Comparison of ENCODE assay signal across 8 cellular contexts in genomic region chrX:149938427-149939270, GRCh38. TPM values are rescaled to one million over a fixed set of nuclear protein-coding genes. Genes with fewer than 3 reads are reported as not detected.
DNase-seq lines count a peak whose midpoint lies in the region; ATAC-seq and TF ChIP-seq lines count a peak whose summit lies in the region.

TSS of gene EOLA2 (minus strand) at chrX:149938491. CDS start at chrX:149933874, 4,617 bp downstream.

- H3K4me3 ChIP-seq in Peyer's patch = peak within 1 kb of the TSS; percentile 50 to 80 (median 60)
- H3K4me3 ChIP-seq in esophagus (ENCODE audit: low read depth in 1 of 2, low read length in 2 of 2) = peak within 1 kb of the TSS; percentile 55 to 77
- peak within 1 kb of the TSS; percentile 60 for H3K4me3 ChIP-seq in mucosa of stomach (ENCODE audit: low read length)

- peak; percentile 15 to 81 (median 64) for TF ChIP-seq CTCF in Peyer's patch (IDR thresholded peaks at IDR 0.05)

- TF ChIP-seq POLR2A in Peyer's patch (IDR thresholded peaks at IDR 0.05) = peak; percentile 54 to 76

- H3K9me3 ChIP-seq in KOPT-K1 (ENCODE audit: insufficient read depth, low read length, poor library complexity, severe bottlenecking) (no peaks in the 10 kb centered on the region), Peyer's patch (no peaks in the 10 kb centered on the region), esophagus (ENCODE audit: control insufficient read depth in 2 of 2, insufficient read depth in 1 of 2, low read depth in 1 of 2, low read length in 1 of 2) (peaks cover 0 to 4% of the 10 kb centered on the region in 2 donors), mucosa of stomach (ENCODE audit: control insufficient read depth, low read length) (no peaks in the 10 kb centered on the region)

- ATAC-seq in GM21786 (IDR thresholded peaks at IDR 0.05; ENCODE audit: unreplicated experiment) = peak; percentile 65

- H3K4me1 ChIP-seq in Peyer's patch (peaks cover 0 to 4% (median 0%) of the 10 kb centered on the region in 4 donors), esophagus (ENCODE audit: control insufficient read depth in 2 of 2, insufficient read depth in 2 of 2, low read length in 1 of 2) (peaks cover 0 to 3% of the 10 kb centered on the region in 2 donors), mucosa of stomach (ENCODE audit: control insufficient read depth, insufficient read depth, low read length) (peaks cover 5% of the 10 kb centered on the region)

- WGBS in esophagus, 2 donors = 2 to 44% methylated on average over 50 of the region's 61 CpGs

- H3K27ac ChIP-seq in KOPT-K1 (ENCODE audit: low read depth, low read length, poor library complexity, severe bottlenecking) (peak within 1 kb of the TSS; percentile 75), Peyer's patch (peak within 1 kb of the TSS; percentile 90 to 98 (median 95)), esophagus (ENCODE audit: low read depth in 2 of 2, low read length in 1 of 2) (peak within 1 kb of the TSS; percentile 98 to 99)

- DNase-seq in DMS79 (lab: John Stamatoyannopoulos, UW) = peak; percentile 92
- peak; percentile 92 to 98 (median 93) for DNase-seq in Peyer's patch
- peak; percentile 91 to 92 for DNase-seq in activated T-cell treated with anti-CD3 and anti-CD28 coated beads, Interleukin-2, amount 50 U/mL, for 48 hours
- DNase-seq in stimulated activated CD8-positive, alpha-beta memory T cell treated with anti-CD3 and anti-CD28 coated beads, Interleukin-7, amount 100 ng/mL, for 1 hour (ENCODE audit: low read depth in 2 of 2) = peak; percentile 75 to 80

- H3K36me3 ChIP-seq in KOPT-K1 (ENCODE audit: insufficient read depth, low read length) = peaks cover 11% of the 10 kb centered on the region; the same call in 1 of the 2 replicates
- no peaks in the 10 kb centered on the region for H3K36me3 ChIP-seq in Peyer's patch
- no peaks in the 10 kb centered on the region for H3K36me3 ChIP-seq in esophagus (ENCODE audit: control insufficient read depth in 2 of 2, insufficient read depth in 2 of 2, low read length in 1 of 2)
- H3K36me3 ChIP-seq in mucosa of stomach (ENCODE audit: control insufficient read depth, insufficient read depth, low read length) = no peaks in the 10 kb centered on the region

- peak within 1 kb of the TSS; percentile 76 for H3K9ac ChIP-seq in mucosa of stomach (ENCODE audit: low read length)

- H3K27me3 ChIP-seq in Peyer's patch (no peaks in the 10 kb centered on the region), esophagus (ENCODE audit: control insufficient read depth in 1 of 2, insufficient read depth in 2 of 2, low read length in 2 of 2) (no peaks in the 10 kb centered on the region), mucosa of stomach (ENCODE audit: control insufficient read depth, insufficient read depth, low read length) (no peaks in the 10 kb centered on the region)

RNA-seq across cellular contexts. Expression of gene EOLA2, which starts in this region (rescaled TPM):
- total RNA-seq in Peyer's patch = 10 to 100 TPM; 24.5 to 39.6 (median 29.7) TPM
- polyA plus RNA-seq in esophagus = 10 to 100 TPM; 13.9 to 23.1 TPM

Comparison
In these comparisons a context has a peak if more than half of its experiments do, and no peak if none do; other contexts are left out.
1. Peak in every context shown above with its lines: DNase-seq, ATAC-seq, H3K4me3 ChIP-seq and H3K27ac ChIP-seq.